ENCODE assay signal across 2 cellular contexts in the genomic region with DNA sequence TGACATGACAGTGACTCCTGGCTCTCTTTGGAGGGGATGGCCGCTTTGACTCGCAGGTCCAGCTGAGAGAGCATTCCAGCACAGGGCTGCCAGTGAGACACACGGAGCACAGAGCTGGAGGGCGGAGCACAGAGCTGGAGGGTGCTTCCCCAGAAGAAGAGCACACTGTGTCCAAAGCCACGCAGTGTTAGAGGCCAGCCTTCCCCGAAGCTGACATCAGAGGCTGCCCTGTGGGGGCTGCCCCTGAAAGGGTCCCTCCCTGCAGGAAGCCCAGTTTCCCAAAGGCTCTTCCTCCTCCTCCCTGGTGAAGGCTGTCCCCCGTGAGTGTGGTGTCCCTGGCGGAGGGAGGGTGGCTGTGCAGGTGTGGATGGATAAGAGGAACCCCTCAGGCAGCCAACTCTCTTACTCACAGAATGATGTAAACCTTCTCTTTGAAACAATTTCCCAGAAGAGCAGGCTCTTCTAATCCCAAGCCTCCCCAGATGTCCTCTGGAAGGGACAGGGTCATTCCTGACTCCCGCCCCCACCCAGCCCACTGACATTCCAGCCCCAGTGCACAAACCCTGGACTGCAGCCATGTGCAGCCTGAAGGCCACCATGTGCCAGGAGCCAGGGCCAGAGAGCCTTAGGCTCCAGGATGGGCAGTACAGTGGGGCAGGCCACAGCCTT.
TF ChIP-seq lines count a peak whose summit lies in the region.

No MANE protein-coding gene starts in this region.

TF ChIP-seq in HCT116, 20 proteins besides CTCF, POLR2A, EP300 and RAD21:
- no peak for TF ChIP-seq YY1 (IDR thresholded peaks at IDR 0.05; ENCODE audit: extremely low read depth, insufficient replicate concordance, low read depth, low read length)
- no peak for TF ChIP-seq POLR2AphosphoS5 (IDR thresholded peaks at IDR 0.05; ENCODE audit: low read depth, low read length)
- TF ChIP-seq EGR1 (IDR thresholded peaks at IDR 0.05; ENCODE audit: low read depth), result no peak
- TF ChIP-seq, protein P1, sequence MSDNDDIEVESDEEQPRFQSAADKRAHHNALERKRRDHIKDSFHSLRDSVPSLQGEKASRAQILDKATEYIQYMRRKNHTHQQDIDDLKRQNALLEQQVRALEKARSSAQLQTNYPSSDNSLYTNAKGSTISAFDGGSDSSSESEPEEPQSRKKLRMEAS (IDR thresholded peaks at IDR 0.05), result no peak
- TF ChIP-seq, protein P2, sequence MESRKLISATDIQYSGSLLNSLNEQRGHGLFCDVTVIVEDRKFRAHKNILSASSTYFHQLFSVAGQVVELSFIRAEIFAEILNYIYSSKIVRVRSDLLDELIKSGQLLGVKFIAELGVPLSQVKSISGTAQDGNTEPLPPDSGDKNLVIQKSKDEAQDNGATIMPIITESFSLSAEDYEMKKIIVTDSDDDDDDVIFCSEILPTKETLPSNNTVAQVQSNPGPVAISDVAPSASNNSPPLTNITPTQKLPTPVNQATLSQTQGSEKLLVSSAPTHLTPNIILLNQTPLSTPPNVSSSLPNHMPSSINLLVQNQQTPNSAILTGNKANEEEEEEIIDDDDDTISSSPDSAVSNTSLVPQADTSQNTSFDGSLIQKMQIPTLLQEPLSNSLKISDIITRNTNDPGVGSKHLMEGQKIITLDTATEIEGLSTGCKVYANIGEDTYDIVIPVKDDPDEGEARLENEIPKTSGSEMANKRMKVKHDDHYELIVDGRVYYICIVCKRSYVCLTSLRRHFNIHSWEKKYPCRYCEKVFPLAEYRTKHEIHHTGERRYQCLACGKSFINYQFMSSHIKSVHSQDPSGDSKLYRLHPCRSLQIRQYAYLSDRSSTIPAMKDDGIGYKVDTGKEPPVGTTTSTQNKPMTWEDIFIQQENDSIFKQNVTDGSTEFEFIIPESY (IDR thresholded peaks at IDR 0.05; ENCODE audit: extremely low read depth, insufficient replicate concordance, low read length), result no peak
- TF ChIP-seq ZNF274 (IDR thresholded peaks at IDR 0.05; ENCODE audit: low read depth, low read length), result no peak
- TF ChIP-seq ZFX (IDR thresholded peaks at IDR 0.05), result no peak
- TF ChIP-seq CBX3 (IDR thresholded peaks at IDR 0.05; ENCODE audit: low read depth), result no peak
- no peak for TF ChIP-seq SIN3A (IDR thresholded peaks at IDR 0.05; ENCODE audit: low read depth)
- no peak for TF ChIP-seq CEBPB (IDR thresholded peaks at IDR 0.05; ENCODE audit: low read depth)
- no peak for TF ChIP-seq EZH2 (IDR thresholded peaks at IDR 0.05)
- TF ChIP-seq ELF1 (IDR thresholded peaks at IDR 0.05; ENCODE audit: borderline replicate concordance, low read depth), result no peak
- no peak for TF ChIP-seq EZH2phosphoT487 (IDR thresholded peaks at IDR 0.05; ENCODE audit: borderline replicate concordance)
- no peak for TF ChIP-seq FOSL1 (IDR thresholded peaks at IDR 0.05; ENCODE audit: low read depth)
- no peak for TF ChIP-seq JUND (IDR thresholded peaks at IDR 0.05)
- TF ChIP-seq, protein P3, sequence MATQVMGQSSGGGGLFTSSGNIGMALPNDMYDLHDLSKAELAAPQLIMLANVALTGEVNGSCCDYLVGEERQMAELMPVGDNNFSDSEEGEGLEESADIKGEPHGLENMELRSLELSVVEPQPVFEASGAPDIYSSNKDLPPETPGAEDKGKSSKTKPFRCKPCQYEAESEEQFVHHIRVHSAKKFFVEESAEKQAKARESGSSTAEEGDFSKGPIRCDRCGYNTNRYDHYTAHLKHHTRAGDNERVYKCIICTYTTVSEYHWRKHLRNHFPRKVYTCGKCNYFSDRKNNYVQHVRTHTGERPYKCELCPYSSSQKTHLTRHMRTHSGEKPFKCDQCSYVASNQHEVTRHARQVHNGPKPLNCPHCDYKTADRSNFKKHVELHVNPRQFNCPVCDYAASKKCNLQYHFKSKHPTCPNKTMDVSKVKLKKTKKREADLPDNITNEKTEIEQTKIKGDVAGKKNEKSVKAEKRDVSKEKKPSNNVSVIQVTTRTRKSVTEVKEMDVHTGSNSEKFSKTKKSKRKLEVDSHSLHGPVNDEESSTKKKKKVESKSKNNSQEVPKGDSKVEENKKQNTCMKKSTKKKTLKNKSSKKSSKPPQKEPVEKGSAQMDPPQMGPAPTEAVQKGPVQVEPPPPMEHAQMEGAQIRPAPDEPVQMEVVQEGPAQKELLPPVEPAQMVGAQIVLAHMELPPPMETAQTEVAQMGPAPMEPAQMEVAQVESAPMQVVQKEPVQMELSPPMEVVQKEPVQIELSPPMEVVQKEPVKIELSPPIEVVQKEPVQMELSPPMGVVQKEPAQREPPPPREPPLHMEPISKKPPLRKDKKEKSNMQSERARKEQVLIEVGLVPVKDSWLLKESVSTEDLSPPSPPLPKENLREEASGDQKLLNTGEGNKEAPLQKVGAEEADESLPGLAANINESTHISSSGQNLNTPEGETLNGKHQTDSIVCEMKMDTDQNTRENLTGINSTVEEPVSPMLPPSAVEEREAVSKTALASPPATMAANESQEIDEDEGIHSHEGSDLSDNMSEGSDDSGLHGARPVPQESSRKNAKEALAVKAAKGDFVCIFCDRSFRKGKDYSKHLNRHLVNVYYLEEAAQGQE (IDR thresholded peaks at IDR 0.05; ENCODE audit: low read depth), result no peak
- TF ChIP-seq SP1 (IDR thresholded peaks at IDR 0.05; ENCODE audit: low read depth), result no peak

TF ChIP-seq in H1, 55 proteins besides CTCF, POLR2A, EP300 and RAD21:
- no peak for TF ChIP-seq YY1 (IDR thresholded peaks at IDR 0.05; ENCODE audit: low read depth, low read length)
- TF ChIP-seq SP1 (IDR thresholded peaks at IDR 0.05; ENCODE audit: low read depth, low read length), result no peak
- no peak for TF ChIP-seq BACH1 (IDR thresholded peaks at IDR 0.05; ENCODE audit: low read length)
- TF ChIP-seq RXRA (IDR thresholded peaks at IDR 0.05; ENCODE audit: insufficient read depth, low read depth, low read length), result no peak
- TF ChIP-seq SP2 (IDR thresholded peaks at IDR 0.05; ENCODE audit: low read length), result no peak
- no peak for TF ChIP-seq EGR1 (IDR thresholded peaks at IDR 0.05; ENCODE audit: borderline replicate concordance, low read depth, low read length)
- TF ChIP-seq RBBP5 (IDR thresholded peaks at IDR 0.05; ENCODE audit: borderline replicate concordance, low read depth, low read length), result no peak
- TF ChIP-seq ZNF274 (IDR thresholded peaks at IDR 0.05; ENCODE audit: borderline replicate concordance, extremely low read depth, low read length), result no peak
- TF ChIP-seq NANOG (IDR thresholded peaks at IDR 0.05; ENCODE audit: insufficient read depth, low read depth, low read length, poor library complexity, severe bottlenecking), result no peak
- no peak for TF ChIP-seq POU5F1 (IDR thresholded peaks at IDR 0.05; ENCODE audit: low read depth, low read length)
TF ChIP-seq in H1: peak in this region for 0.
